In the genomic region with DNA sequence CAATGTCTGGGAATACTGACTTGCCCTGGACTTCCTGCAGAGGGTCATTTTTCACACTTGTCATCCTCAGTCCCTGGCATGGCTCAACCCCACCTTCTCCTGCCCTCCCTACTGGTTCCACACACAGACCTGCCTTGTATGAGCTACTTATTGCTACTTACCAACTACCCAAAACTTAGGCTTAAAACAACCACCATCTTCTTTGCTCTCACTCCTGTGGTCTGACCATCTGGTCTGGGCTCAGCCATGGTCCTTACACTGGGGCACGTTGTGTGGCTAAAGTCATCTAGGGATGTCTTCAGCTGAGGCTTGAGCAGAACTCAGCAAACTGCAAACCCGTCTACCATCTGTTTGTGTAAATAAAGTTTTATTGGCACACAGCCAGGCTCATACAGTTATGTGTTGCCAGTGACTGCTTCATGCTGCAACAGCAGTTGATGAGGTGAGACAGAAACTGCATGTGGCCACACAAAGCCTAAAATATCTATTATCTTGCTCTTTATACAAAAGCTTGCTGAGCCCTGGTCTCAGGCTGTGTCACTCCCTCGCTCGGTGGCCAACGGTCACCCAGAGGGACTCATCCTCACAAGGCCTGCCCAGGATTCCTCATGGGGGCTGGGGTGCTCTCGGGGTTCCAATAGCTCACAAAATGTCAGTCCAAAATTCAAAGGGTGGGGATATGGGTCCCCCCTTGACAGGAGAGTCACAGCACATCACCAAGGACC, we compare ENCODE assay signal across 1 cellular context.
A peak's percentile ranks its signal among the peaks of the same experiment; 100 is the strongest.
TF ChIP-seq lines count a peak whose summit lies in the region.

No MANE protein-coding gene starts in this region.

TF ChIP-seq in GM12878, 131 proteins besides CTCF, POLR2A, EP300 and RAD21:
- TF ChIP-seq BCL3 (IDR thresholded peaks at IDR 0.05; ENCODE audit: borderline replicate concordance, insufficient read depth, low read depth, low read length, poor library complexity, severe bottlenecking) (no peak), ZBTB40 (IDR thresholded peaks at IDR 0.05; ENCODE audit: borderline replicate concordance) (peak; percentile 46; the same call in 1 of the 2 replicates)
